21 cellular contexts compared by ENCODE assay signal in genomic region chr9:106872641-106873040, GRCh38. TPM values are rescaled to one million over a fixed set of nuclear protein-coding genes. Genes with fewer than 3 reads are reported as not detected.
DNase-seq lines count a peak whose midpoint lies in the region; ATAC-seq and TF ChIP-seq lines count a peak whose summit lies in the region.
"Had no signal": no experiment of that assay in that cellular context is flagged by ENCODE, and none has a peak within 500 bp of the region (broad histone marks: within the 10 kb centered on the region; RNA-seq: fewer than 3 reads in every experiment).

No MANE protein-coding gene starts in this region.

- WGBS in suprapubic skin, result 85% methylated on average over 5 of the region's 5 CpGs

- DNase-seq in ELR (ENCODE audit: low read depth) (peak; percentile 34), dorsolateral prefrontal cortex (no peak), iris pigment epithelial cell (ENCODE audit: low read depth) (peak; percentile 38), substantia nigra (lab: John Stamatoyannopoulos, UW) (no peak), suprapubic skin (ENCODE audit: low spot score in 2 of 2) (no peak), mesenteric fat pad (ENCODE audit: low spot score) (no peak)
- DNase-seq: 8988T, Calu3, DND-41, GOT3, KBM-7, MG63, NCI-H1105 treated with DMSO at 0.1 percent for 48 hours, NCI-H146, NCI-H1930, NCI-H2107, NCI-H446, NCI-H524 treated with DMSO at 0.1 percent for 48 hours, NCI-H774 had no signal

- H3K9me3 ChIP-seq in suprapubic skin, result no peaks in the 10 kb centered on the region
- H3K9me3 ChIP-seq: MG63, SJSA1 had no signal

- no peak for TF ChIP-seq POLR2A in suprapubic skin (IDR thresholded peaks at IDR 0.05)

- H3K27me3 ChIP-seq in dorsolateral prefrontal cortex (no peaks in the 10 kb centered on the region), suprapubic skin (no peaks in the 10 kb centered on the region)
- H3K27me3 ChIP-seq: MG63, SJSA1 had no signal

- TF ChIP-seq EP300 in suprapubic skin (IDR thresholded peaks at IDR 0.05), result no peak

- intact Hi-C loops in dorsolateral prefrontal cortex (cut with DNase I), result no loop called here

- ATAC-seq in HG03520 (IDR thresholded peaks at IDR 0.05; ENCODE audit: unreplicated experiment), result no peak

- H3K27ac ChIP-seq in dorsolateral prefrontal cortex (peak overlapping the region in 36 of 59 donors; percentile 10 to 89 (median 70)), substantia nigra (ENCODE audit: low read depth, low read length, poor library complexity, severe bottlenecking) (peak overlapping the region; percentile 24), suprapubic skin (no peak overlapping the region)
- H3K27ac ChIP-seq: SJSA1 had no signal

- no peaks in the 10 kb centered on the region for H3K36me3 ChIP-seq in suprapubic skin
- H3K36me3 ChIP-seq: MG63 had no signal

- peaks cover 59% of the 10 kb centered on the region for H3K4me1 ChIP-seq in suprapubic skin
- H3K4me1 ChIP-seq: SJSA1 had no signal

- TF ChIP-seq CTCF in dorsolateral prefrontal cortex (IDR thresholded peaks at IDR 0.05 in 54 of 56, conservative IDR thresholded peaks at IDR 0.05 in 2 of 56; ENCODE audit: low read depth in 1 of 56, partially characterized antibody in 56 of 56) (no peak), suprapubic skin (IDR thresholded peaks at IDR 0.05) (no peak)

- no peak overlapping the region for H3K4me3 ChIP-seq in dorsolateral prefrontal cortex
- no peak overlapping the region for H3K4me3 ChIP-seq in suprapubic skin
- H3K4me3 ChIP-seq: MG63, SJSA1 had no signal

RNA-seq across cellular contexts. Expression of gene ZNF462, which starts 9.7 kb away (rescaled TPM):
- total RNA-seq in dorsolateral prefrontal cortex, result 10 to 100 TPM; 28.3 to 76.5 (median 48.5) TPM
- 10 to 100 TPM; 16.4 to 35.2 (median 29.7) TPM for total RNA-seq in suprapubic skin
- 45.2 TPM for total RNA-seq in mesenteric fat pad

Comparison
In these comparisons a context has a peak if more than half of its experiments do, and no peak if none do; other contexts are left out.
1. DNase-seq: peak in ELR (single experiment) and iris pigment epithelial cell (single experiment); none in dorsolateral prefrontal cortex (0 of 10), substantia nigra (0 of 49), suprapubic skin (0 of 2) and mesenteric fat pad (single experiment).